ENCODE assay signal across 2 cellular contexts in genomic region chrX:56462389-56462788, GRCh38.
A peak's percentile ranks its signal among the peaks of the same experiment; 100 is the strongest.
TF ChIP-seq lines count a peak whose summit lies in the region.

No MANE protein-coding gene starts in this region.

TF ChIP-seq in K562, 482 proteins besides CTCF, POLR2A, EP300 and RAD21:
- TF ChIP-seq CHD7 (IDR thresholded peaks at IDR 0.05; ENCODE audit: low read depth, low read length), result no peak
- peak; percentile 23; the same call in 1 of the 2 replicates for TF ChIP-seq ZNF512 (tag; IDR thresholded peaks at IDR 0.05)

TF ChIP-seq in liver, 16 proteins besides CTCF, POLR2A, EP300 and RAD21 (continued from another document):
- TF ChIP-seq REST (IDR thresholded peaks at IDR 0.05) (no peak), YY1 (IDR thresholded peaks at IDR 0.05) (no peak), ZBTB33 (IDR thresholded peaks at IDR 0.05) (no peak), ATF3 (IDR thresholded peaks at IDR 0.05) (no peak)
